6 cellular contexts compared by ENCODE assay signal in genomic region chr10:96061232-96061631, GRCh38.
"Had no signal": no experiment of that assay in that cellular context is flagged by ENCODE, and none has a peak within 500 bp of the region (broad histone marks: within the 10 kb centered on the region; RNA-seq: fewer than 3 reads in every experiment).

No MANE protein-coding gene starts in this region.

- H2AFZ ChIP-seq: GM23338 had no signal

- H3K4me3 ChIP-seq: GM23338 had no signal

- H3K4me2 ChIP-seq: GM23338 had no signal

- DNase-seq: H9, HCEC 1CT, IMR-90, KG1 had no signal

- H3K27ac ChIP-seq: HL-60 had no signal
